In genomic region chr6:42848700-42849099, GRCh38 we compare ENCODE assay signal across 7 cellular contexts.
"Had no signal": no experiment of that assay in that cellular context is flagged by ENCODE, and none has a peak within 500 bp of the region (broad histone marks: within the 10 kb centered on the region; RNA-seq: fewer than 3 reads in every experiment).

No MANE protein-coding gene starts in this region.

- H3K4me3 ChIP-seq: K562 had no signal

- FAIRE-seq: HepG2, HTR-8/SVneo, K562 had no signal

- ATAC-seq: HepG2, K562 had no signal

- DNase-seq: IMR-90, KBM-7, KG1 had no signal

- H3K27ac ChIP-seq: HL-60 had no signal
